6 cellular contexts compared by ENCODE assay signal in genomic region chr1:1001057-1001630, GRCh38. TPM values are rescaled to one million over a fixed set of nuclear protein-coding genes. Genes with fewer than 3 reads are reported as not detected.
DNase-seq lines count a peak whose midpoint lies in the region; ATAC-seq lines count a peak whose summit lies in the region.

No MANE protein-coding gene starts in this region.

- H3K27ac ChIP-seq in rectal smooth muscle tissue (ENCODE audit: low read depth, low read length) (peak overlapping the region; percentile 98), Karpas-422 (ENCODE audit: low read length) (no peak overlapping the region)

- H3K79me2 ChIP-seq in Karpas-422 (ENCODE audit: low read length), result no peaks in the 10 kb centered on the region

- no peaks in the 10 kb centered on the region for H3K9me2 ChIP-seq in Karpas-422 (replicated peaks; ENCODE audit: insufficient read depth, low read length)

- no peak for ATAC-seq in HG02623 (IDR thresholded peaks at IDR 0.05; ENCODE audit: unreplicated experiment)

- no peaks in the 10 kb centered on the region for H3K36me3 Mint-ChIP-seq in IgD-negative memory B cell
- no peaks in the 10 kb centered on the region for H3K36me3 Mint-ChIP-seq in dendritic cell treated with granulocyte-macrophage colony-stimulating factor and Interleukin-4, amounts not matched to agents 40 ng/mL and 50 ng/mL, for 4 days (ENCODE audit: low read depth)

- H3K27me3 ChIP-seq in rectal smooth muscle tissue (ENCODE audit: control insufficient read depth, insufficient read depth, low read length), result peaks cover 7% of the 10 kb centered on the region
- no peaks in the 10 kb centered on the region for H3K27me3 ChIP-seq in Karpas-422 (ENCODE audit: low read length)

- peak overlapping the region; percentile 74 to 87 (median 82) for H3K4me3 Mint-ChIP-seq in IgD-negative memory B cell
- H3K4me3 Mint-ChIP-seq in dendritic cell treated with granulocyte-macrophage colony-stimulating factor and Interleukin-4, amounts not matched to agents 40 ng/mL and 50 ng/mL, for 4 days, result peak overlapping the region; percentile 58

- H3K27me3 Mint-ChIP-seq in IgD-negative memory B cell, result peaks cover 39% of the 10 kb centered on the region
- peaks cover 77% of the 10 kb centered on the region for H3K27me3 Mint-ChIP-seq in dendritic cell treated with granulocyte-macrophage colony-stimulating factor and Interleukin-4, amounts not matched to agents 40 ng/mL and 50 ng/mL, for 4 days

- peak overlapping the region; percentile 86 to 94 (median 88) for H3K27ac Mint-ChIP-seq in IgD-negative memory B cell
- H3K27ac Mint-ChIP-seq in dendritic cell treated with granulocyte-macrophage colony-stimulating factor and Interleukin-4, amounts not matched to agents 40 ng/mL and 50 ng/mL, for 4 days, result peak overlapping the region; percentile 32

- no peak overlapping the region for H2AFZ ChIP-seq in Karpas-422 (ENCODE audit: low read length)

- peaks cover 0 to 10% (median 5%) of the 10 kb centered on the region in 3 donors for H3K4me1 Mint-ChIP-seq in IgD-negative memory B cell
- H3K4me1 Mint-ChIP-seq in dendritic cell treated with granulocyte-macrophage colony-stimulating factor and Interleukin-4, amounts not matched to agents 40 ng/mL and 50 ng/mL, for 4 days (ENCODE audit: low read depth), result peaks cover 24% of the 10 kb centered on the region

- H4K20me1 ChIP-seq in Karpas-422 (ENCODE audit: insufficient read depth, low read depth, low read length), result no peaks in the 10 kb centered on the region

- H3K9ac ChIP-seq in rectal smooth muscle tissue (ENCODE audit: low read length) (no peak overlapping the region), Karpas-422 (ENCODE audit: low read length) (no peak overlapping the region)

- no peaks in the 10 kb centered on the region for H3K9me3 ChIP-seq in Karpas-422 (ENCODE audit: low read length)

- peaks cover 7% of the 10 kb centered on the region for H3K4me1 ChIP-seq in rectal smooth muscle tissue (ENCODE audit: control insufficient read depth, insufficient read depth, low read length)
- H3K4me1 ChIP-seq in Karpas-422 (ENCODE audit: low read length), result no peaks in the 10 kb centered on the region

- H3K9me3 Mint-ChIP-seq in IgD-negative memory B cell, result no peaks in the 10 kb centered on the region
- no peaks in the 10 kb centered on the region for H3K9me3 Mint-ChIP-seq in dendritic cell treated with granulocyte-macrophage colony-stimulating factor and Interleukin-4, amounts not matched to agents 40 ng/mL and 50 ng/mL, for 4 days

- H3K36me3 ChIP-seq in rectal smooth muscle tissue (ENCODE audit: control insufficient read depth, insufficient read depth, low read length), result no peaks in the 10 kb centered on the region
- H3K36me3 ChIP-seq in Karpas-422 (ENCODE audit: insufficient read depth, low read length), result no peaks in the 10 kb centered on the region

- intact Hi-C loops in dendritic cell treated with granulocyte-macrophage colony-stimulating factor and Interleukin-4, amounts not matched to agents 40 ng/mL and 50 ng/mL, for 4 days (cut with micrococcal nuclease), result no loop called here

- DNase-seq in NCI-H526 treated with DMSO at 0.1 percent for 48 hours (lab: John Stamatoyannopoulos, UW), result no peak
- no peak for DNase-seq in Karpas-422

- no peak overlapping the region for H3K4me2 ChIP-seq in Karpas-422 (ENCODE audit: low read depth, low read length, poor library complexity, severe bottlenecking)

- peak overlapping the region; percentile 70 for H3K4me3 ChIP-seq in rectal smooth muscle tissue (ENCODE audit: low read length)
- H3K4me3 ChIP-seq in Karpas-422 (ENCODE audit: low read length), result no peak overlapping the region

RNA-seq across cellular contexts. Expression of gene HES4, which starts 1.2 kb away (rescaled TPM):
- not detected for polyA plus RNA-seq in IgD-negative memory B cell
- total RNA-seq in Karpas-422 (2014; rRNA removed; shearing (Covaris generic); ENCODE audit: low replicate concordance), result not detected in 2 replicates

RNA-seq across cellular contexts. Expression of gene ISG15, which starts 12.2 kb away (rescaled TPM):
- polyA plus RNA-seq in IgD-negative memory B cell, result 191 TPM
- total RNA-seq in Karpas-422 (2014; rRNA removed; shearing (Covaris generic); ENCODE audit: low replicate concordance), result 102 and 127 TPM in 2 replicates

RNA-seq across cellular contexts. Expression of gene AGRN, which starts 18.8 kb away (rescaled TPM):
- 0.05 TPM for polyA plus RNA-seq in IgD-negative memory B cell
- 2.4 and 8.4 TPM in 2 replicates for total RNA-seq in Karpas-422 (2014; rRNA removed; shearing (Covaris generic); ENCODE audit: low replicate concordance)

RNA-seq across cellular contexts. Expression of gene PERM1, which starts 19.3 kb away (rescaled TPM):
- not detected for polyA plus RNA-seq in IgD-negative memory B cell
- not detected in 2 replicates for total RNA-seq in Karpas-422 (2014; rRNA removed; shearing (Covaris generic); ENCODE audit: low replicate concordance)

RNA-seq across cellular contexts. Expression of gene PLEKHN1, which starts 34.9 kb away (rescaled TPM):
- 0.14 TPM for polyA plus RNA-seq in IgD-negative memory B cell
- 0.72 TPM in 1 of 2 replicates, not detected in the other for total RNA-seq in Karpas-422 (2014; rRNA removed; shearing (Covaris generic); ENCODE audit: low replicate concordance)
